8 cellular contexts compared by ENCODE assay signal in the genomic region with DNA sequence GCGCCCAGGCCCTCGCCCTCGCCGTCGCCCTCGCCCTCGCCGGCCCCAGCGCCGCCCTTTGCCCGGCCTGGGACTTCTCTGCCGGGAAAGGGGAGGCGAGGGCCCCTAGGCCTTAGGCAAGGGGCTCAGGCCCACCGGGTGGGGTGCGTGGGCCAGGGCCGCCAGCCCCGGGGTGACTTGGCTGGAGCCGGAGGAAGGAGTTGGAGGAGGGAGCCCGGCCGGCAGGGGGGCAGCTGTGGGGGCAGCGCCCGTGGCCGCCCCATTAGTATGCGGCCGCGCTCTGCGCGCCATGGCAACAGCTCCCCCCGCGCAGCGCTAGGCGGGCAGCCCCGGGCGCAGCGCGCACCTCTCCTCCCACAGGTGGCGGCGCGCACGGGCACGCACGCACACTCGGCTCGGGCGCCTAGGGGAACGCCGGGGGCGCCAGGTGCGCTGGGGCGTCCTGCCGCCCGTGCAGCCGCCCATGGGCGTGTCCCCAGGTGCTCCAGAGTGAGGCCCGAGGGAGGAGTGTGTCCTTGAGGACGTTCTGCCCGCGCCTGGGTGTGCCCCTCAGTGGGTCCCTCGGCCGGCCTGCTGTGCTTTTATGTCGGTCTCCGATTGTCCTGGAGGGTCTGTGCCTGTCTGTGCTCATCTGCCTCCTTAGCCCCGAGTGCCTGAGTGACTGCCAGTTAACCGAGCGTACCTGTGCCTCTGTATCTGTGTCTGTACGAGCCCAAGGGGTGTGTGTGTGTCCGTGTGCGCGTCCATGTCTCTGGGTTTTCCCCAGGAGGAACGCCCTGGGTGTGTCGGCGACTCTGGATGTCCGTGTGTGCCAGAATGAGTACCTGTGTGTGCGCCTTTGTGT. TPM values are rescaled to one million over a fixed set of nuclear protein-coding genes. Genes with fewer than 3 reads are reported as not detected.
DNase-seq lines count a peak whose midpoint lies in the region; ATAC-seq and TF ChIP-seq lines count a peak whose summit lies in the region.

No MANE protein-coding gene starts in this region.

- peaks cover 8% of the 10 kb centered on the region for H3K27me3 Mint-ChIP-seq in nephron progenitor cell (ENCODE audit: low read depth, poor library complexity)

- WGBS in urinary bladder: 3% methylated on average over 74 of the region's 74 CpGs

- in situ Hi-C loops in GM13976 (cut with MboI; ENCODE audit: low sequenced_read_pairs, unreplicated experiment): no loop called here

- H3K27ac Mint-ChIP-seq in nephron progenitor cell: peak overlapping the region; percentile 97

- ATAC-seq in esophagus mucosa (peak; percentile 70), GM18502 (IDR thresholded peaks at IDR 0.05; ENCODE audit: poor library complexity, unreplicated experiment) (no peak)

- TF ChIP-seq CTCF in GM13976 (IDR thresholded peaks at IDR 0.05; ENCODE audit: borderline replicate concordance, control extremely low read depth, extremely low read depth, insufficient read depth, missing control alignments) (peak; percentile 4), nephron progenitor cell (IDR thresholded peaks at IDR 0.05) (no peak)

- no peaks in the 10 kb centered on the region for H3K9me3 Mint-ChIP-seq in nephron progenitor cell

- peak; percentile 71 for DNase-seq in GM13976 (ENCODE audit: low spot score)
- DNase-seq in NCI-H2196 treated with DMSO at 0.1 percent for 48 hours (lab: John Stamatoyannopoulos, UW; ENCODE audit: unreplicated experiment): peak; percentile 84
- DNase-seq in activated T-cell treated with anti-CD3 and anti-CD28 coated beads, Interleukin-2, amount 50 U/mL, for 1 hour: peak; percentile 68
- DNase-seq in nephron progenitor cell: peak; percentile 65
- DNase-seq in SK-N-DZ (ENCODE audit: low spot score): no peak

- peak overlapping the region; percentile 81 for H3K4me3 Mint-ChIP-seq in nephron progenitor cell

- peak overlapping the region; percentile 90 for H3K27ac ChIP-seq in urinary bladder (ENCODE audit: low read depth)

- peaks cover 3% of the 10 kb centered on the region for H3K4me1 ChIP-seq in urinary bladder (ENCODE audit: insufficient read depth)

- peak overlapping the region; percentile 40 for H3K4me3 ChIP-seq in urinary bladder (ENCODE audit: low read depth, low read length)

- H3K36me3 Mint-ChIP-seq in nephron progenitor cell (ENCODE audit: low read depth): peaks cover 16% of the 10 kb centered on the region

- H3K36me3 ChIP-seq in urinary bladder (ENCODE audit: insufficient read depth): no peaks in the 10 kb centered on the region

- H3K4me1 Mint-ChIP-seq in nephron progenitor cell: peaks cover 82% of the 10 kb centered on the region

RNA-seq across cellular contexts. Expression of a gene that starts 38.1 kb away (rescaled TPM):
- total RNA-seq in esophagus mucosa (169 TPM), urinary bladder (40.7 TPM)
- polyA plus RNA-seq in urinary bladder: 83.6 TPM
- 11.3 and 12.4 TPM in 2 replicates for polyA plus RNA-seq in SK-N-DZ (2014; cell fraction: cytosol; rRNA removed)
- polyA plus RNA-seq in SK-N-DZ (2014; cell fraction: nucleus; rRNA removed): 4.1 and 10.3 TPM in 2 replicates
